ENCODE assay signal across 14 cellular contexts in genomic region chr4:138979742-138980141, GRCh38. TPM values are rescaled to one million over a fixed set of nuclear protein-coding genes. Genes with fewer than 3 reads are reported as not detected.
DNase-seq lines count a peak whose midpoint lies in the region; ATAC-seq, FAIRE-seq and TF ChIP-seq lines count a peak whose summit lies in the region.
"Had no signal": no experiment of that assay in that cellular context is flagged by ENCODE, and none has a peak within 500 bp of the region (broad histone marks: within the 10 kb centered on the region; RNA-seq: fewer than 3 reads in every experiment).

No MANE protein-coding gene starts in this region.

- H3K27ac ChIP-seq in right atrium auricular region (no peak overlapping the region), K562 (ENCODE audit: extremely low read depth, low read depth, low read length) (no peak overlapping the region)
- H3K27ac ChIP-seq: BLaER1 treated with 17β-estradiol and CSF1 and Interleukin-3, amounts not matched to agents 10 nM and 100 nM had no signal

- CTCF ChIA-PET in K562 (lab: Yijun Ruan, JAX; ENCODE audit: low intra/inter-chr PET ratio): no interaction called here

- H3K4me1 ChIP-seq in right atrium auricular region (peaks cover 0 to 17% of the 10 kb centered on the region in 2 donors), K562 (replicated peaks in 1 of 2; ENCODE audit: control insufficient read depth in 2 of 2, insufficient read depth in 2 of 2, low read length in 2 of 2) (no peaks in the 10 kb centered on the region)

- H3K36me3 ChIP-seq in right atrium auricular region: no peaks in the 10 kb centered on the region
- no peaks in the 10 kb centered on the region for H3K36me3 ChIP-seq in K562 (ENCODE audit: control insufficient read depth, insufficient read depth, low read length)
- H3K36me3 ChIP-seq: BLaER1 treated with 17β-estradiol and CSF1 and Interleukin-3, amounts not matched to agents 10 nM and 100 nM; HAP-1 had no signal

- H3K4me2 ChIP-seq in K562 (ENCODE audit: insufficient read depth, low read length): no peak overlapping the region
- H3K4me2 ChIP-seq: BLaER1 treated with 17β-estradiol and CSF1 and Interleukin-3, amounts not matched to agents 10 nM and 100 nM had no signal

- no peak for TF ChIP-seq EP300 in K562 (IDR thresholded peaks at IDR 0.05; ENCODE audit: low read length)

- POLR2A ChIA-PET in K562 (lab: Yijun Ruan, JAX): no interaction called here

- H3K9me1 ChIP-seq in K562 (ENCODE audit: control insufficient read depth, insufficient read depth, low read length): no peaks in the 10 kb centered on the region

- no peak for TF ChIP-seq RAD21 in K562 (CRISPR knock-in tag; conservative IDR thresholded peaks at IDR 0.05 in 1 of 2, IDR thresholded peaks at IDR 0.05 in 1 of 2)

- in situ Hi-C loops in K562 (cut with MboI): no loop called here

- H3K79me2 ChIP-seq in K562 (ENCODE audit: control insufficient read depth, insufficient read depth, low read length): no peaks in the 10 kb centered on the region

- TF ChIP-seq CTCF in right atrium auricular region (IDR thresholded peaks at IDR 0.05): no peak
- TF ChIP-seq CTCF in K562 (IDR thresholded peaks at IDR 0.05 in 2 of 3, conservative IDR thresholded peaks at IDR 0.05 in 1 of 3; ENCODE audit: insufficient read depth in 2 of 3, low read depth in 1 of 3, low read length in 3 of 3): no peak
- TF ChIP-seq CTCF in fibroblast of mammary gland (conservative IDR thresholded peaks at IDR 0.05; ENCODE audit: control insufficient read depth, insufficient read depth, low read depth, low read length): no peak

- H3K9ac ChIP-seq in K562 (ENCODE audit: insufficient read depth in 1 of 2, low read depth in 2 of 2, low read length in 2 of 2): no peak overlapping the region
- H3K9ac ChIP-seq: BLaER1 treated with 17β-estradiol and CSF1 and Interleukin-3, amounts not matched to agents 10 nM and 100 nM had no signal

- no TSS peak for BruUV-seq in K562 (replicated peaks; lab: Mats Ljungman, UMichigan)

- no peak for TF ChIP-seq POLR2A in K562 (conservative IDR thresholded peaks at IDR 0.05)

- H3K9me3 ChIP-seq in right atrium auricular region: no peaks in the 10 kb centered on the region
- H3K9me3 ChIP-seq in K562 (replicated peaks; ENCODE audit: control insufficient read depth, insufficient read depth, low read depth, low read length): no peaks in the 10 kb centered on the region
- H3K9me3 ChIP-seq: BLaER1 treated with 17β-estradiol and CSF1 and Interleukin-3, amounts not matched to agents 10 nM and 100 nM; HAP-1 had no signal

- DNase-seq in right atrium auricular region (ENCODE audit: low spot score) (peak; percentile 32), cardiac septum (ENCODE audit: low spot score) (no peak), K562 (ENCODE audit: extremely low read depth in 1 of 4, low spot score in 3 of 4) (no peak), fibroblast of mammary gland (ENCODE audit: low read depth) (peak; percentile 21), NCI-H1092 treated with DMSO at 0.1 percent for 48 hours (lab: John Stamatoyannopoulos, UW) (no peak)
- DNase-seq: 8988T; Calu3; CD8-positive, alpha-beta T cell; DMS79 treated with DMSO at 0.1 percent for 48 hours; GF-D8 had no signal

- WGBS in K562 (ENCODE audit: insufficient coverage, low coverage, missing lambda C conversion rate): 4% methylated on average over 2 of the region's 2 CpGs

- H3K4me3 ChIP-seq in right atrium auricular region (no peak overlapping the region), K562 (no peak overlapping the region), fibroblast of mammary gland (ENCODE audit: control insufficient read depth, low read depth, low read length) (no peak overlapping the region)
- H3K4me3 ChIP-seq: BLaER1 treated with 17β-estradiol and CSF1 and Interleukin-3, amounts not matched to agents 10 nM and 100 nM; HAP-1 had no signal

- no peak for ATAC-seq in K562
- no peak for ATAC-seq in HG02885 (IDR thresholded peaks at IDR 0.05; ENCODE audit: poor library complexity, unreplicated experiment)
- no peak for ATAC-seq in activated CD4-positive, CD25-positive, alpha-beta regulatory T cell treated with anti-CD3 and anti-CD28 coated beads, Interleukin-2, amount 50 U/mL, for 24 hours
- ATAC-seq: CD8-positive, alpha-beta T cell had no signal

- intact Hi-C loops in cardiac septum (cut with DNase I) (no loop called here), K562 (cut with micrococcal nuclease) (no loop called here)

- H4K20me1 ChIP-seq in K562 (replicated peaks; ENCODE audit: control insufficient read depth, insufficient read depth, low read length): no peaks in the 10 kb centered on the region
- H4K20me1 ChIP-seq: BLaER1 treated with 17β-estradiol and CSF1 and Interleukin-3, amounts not matched to agents 10 nM and 100 nM had no signal

- H3K27me3 ChIP-seq in right atrium auricular region (no peaks in the 10 kb centered on the region), K562 (ENCODE audit: control insufficient read depth in 2 of 2, insufficient read depth in 2 of 2, low read length in 2 of 2) (no peaks in the 10 kb centered on the region)
- H3K27me3 ChIP-seq: BLaER1 treated with 17β-estradiol and CSF1 and Interleukin-3, amounts not matched to agents 10 nM and 100 nM had no signal

- no peak for FAIRE-seq in K562 (lab: Jason Lieb, UNC)

- no peak overlapping the region for H2AFZ ChIP-seq in K562 (ENCODE audit: low read depth, low read length)

TF ChIP-seq in K562, 482 proteins besides CTCF, POLR2A, EP300 and RAD21 (continues in another document):
- TF ChIP-seq ADNP (tag; IDR thresholded peaks at IDR 0.05): no peak
- peak; percentile 53 for TF ChIP-seq MAFG (tag; conservative IDR thresholded peaks at IDR 0.05)
- no peak for TF ChIP-seq ZNF12 (CRISPR knock-in tag; IDR thresholded peaks at IDR 0.05)
- peak; percentile 66; the same call in 1 of the 2 replicates for TF ChIP-seq ZNF316 (IDR thresholded peaks at IDR 0.05)
- TF ChIP-seq CHD2 (IDR thresholded peaks at IDR 0.05; ENCODE audit: low read depth, low read length): no peak
- no peak for TF ChIP-seq NRF1 (conservative IDR thresholded peaks at IDR 0.05 in 1 of 2, IDR thresholded peaks at IDR 0.05 in 1 of 2)
- peak; percentile 49 for TF ChIP-seq C11orf30 (IDR thresholded peaks at IDR 0.05; ENCODE audit: low read depth)
- no peak for TF ChIP-seq ZC3H11A (IDR thresholded peaks at IDR 0.05; ENCODE audit: low read depth, low read length)
- no peak for TF ChIP-seq FOXK1 (CRISPR knock-in tag; IDR thresholded peaks at IDR 0.05; ENCODE audit: borderline replicate concordance)
- TF ChIP-seq SRF (CRISPR knock-in tag; IDR thresholded peaks at IDR 0.05): no peak
- no peak for TF ChIP-seq PHB (CRISPR knock-in tag; IDR thresholded peaks at IDR 0.05)
- TF ChIP-seq ZNF146 (CRISPR knock-in tag; IDR thresholded peaks at IDR 0.05; ENCODE audit: unreplicated experiment): no peak
- TF ChIP-seq ZBTB1 (CRISPR knock-in tag; IDR thresholded peaks at IDR 0.05; ENCODE audit: borderline replicate concordance, low read depth): no peak
- no peak for TF ChIP-seq LARP7 (IDR thresholded peaks at IDR 0.05)
- no peak for TF ChIP-seq POLR2B (IDR thresholded peaks at IDR 0.05; ENCODE audit: low read depth, partially characterized antibody)
- TF ChIP-seq CLOCK (CRISPR knock-in tag; IDR thresholded peaks at IDR 0.05; ENCODE audit: borderline replicate concordance): no peak
- no peak for TF ChIP-seq RBM15 (IDR thresholded peaks at IDR 0.05; ENCODE audit: insufficient read depth, low read length)
- no peak for TF ChIP-seq CBFB (CRISPR knock-in tag; IDR thresholded peaks at IDR 0.05)
- no peak for TF ChIP-seq CXXC5 (CRISPR knock-in tag; IDR thresholded peaks at IDR 0.05)
- peak; percentile 53 for TF ChIP-seq NFE2 (IDR thresholded peaks at IDR 0.05; ENCODE audit: low read depth)
- TF ChIP-seq PHF21A (IDR thresholded peaks at IDR 0.05; ENCODE audit: borderline replicate concordance, low read depth): no peak

RNA-seq across cellular contexts. Expression of gene NOCT, which starts 35.8 kb away (rescaled TPM):
- total RNA-seq in right atrium auricular region (1 to 10 TPM; 6.7 to 6.8 TPM), cardiac septum (7.3 TPM), K562 (2014; rRNA removed) (12.9 and 20.5 TPM in 2 replicates), K562 (2014; rRNA removed; fragmentation: Illumina TruSeq; extraction: Trizol) (16.8 and 18.5 TPM in 2 replicates), K562 (2015; rRNA removed; fragmentation: Illumina TruSeq; extraction: Trizol) (12.0 and 13.2 TPM in 2 replicates), K562 (2021) (20.2 and 24.1 TPM in 2 replicates)
- total RNA-seq in K562 (2011; cell fraction: chromatin; rRNA removed; ENCODE audit: low replicate concordance): 19.8 and 26.9 TPM in 2 replicates
- total RNA-seq in K562 (2011; cell fraction: nucleolus; rRNA removed): 23.4 and 23.7 TPM in 2 replicates
- 13.3 and 19.2 TPM in 2 replicates for total RNA-seq in K562 (2011; cell fraction: nucleoplasm; rRNA removed)
- polyA plus RNA-seq in K562 (2011; rRNA removed) (3.8 and 6.8 TPM in 2 replicates), K562 (2014; fragmentation: Illumina TruSeq; extraction: Trizol) (9.8 and 11.1 TPM in 2 replicates), K562 (2014; fragmentation: Nextera tagmentation; extraction: Ambion mirVana) (1 to 10 TPM; 1.3 to 2.8 TPM), K562 (2014; rRNA removed) (4.0 and 5.1 TPM in 2 replicates)
- polyA plus RNA-seq in K562 (2011; cell fraction: cytosol; rRNA removed): 4.2 and 6.7 TPM in 2 replicates
- 5.9 and 7.8 TPM in 2 replicates for polyA plus RNA-seq in K562 (2011; cell fraction: nucleus; rRNA removed)
- 7.7 and 8.4 TPM in 2 replicates for polyA plus RNA-seq in K562 (2012)
- 14.4 and 18.4 TPM in 2 replicates for polyA minus RNA-seq in K562 (2011; rRNA and poly(A)+ RNA removed)
- polyA minus RNA-seq in K562 (2011; cell fraction: cytosol; rRNA and poly(A)+ RNA removed): 18.7 and 20.3 TPM in 2 replicates
- 6.2 and 7.7 TPM in 2 replicates for polyA minus RNA-seq in K562 (2011; cell fraction: nucleus; rRNA and poly(A)+ RNA removed)

Comparison
In these comparisons a context has a peak if more than half of its experiments do, and no peak if none do; other contexts are left out.
1. DNase-seq: peak in right atrium auricular region (single experiment) and fibroblast of mammary gland (single experiment); none in cardiac septum (single experiment), K562 (0 of 4) and NCI-H1092 treated with DMSO at 0.1 percent for 48 hours (single experiment).